Comparison of ENCODE assay signal across 10 cellular contexts in genomic region chr4:23368081-23368697, GRCh38.
DNase-seq lines count a peak whose midpoint lies in the region; ATAC-seq and TF ChIP-seq lines count a peak whose summit lies in the region.
"Had no signal": no experiment of that assay in that cellular context is flagged by ENCODE, and none has a peak within 500 bp of the region (broad histone marks: within the 10 kb centered on the region; RNA-seq: fewer than 3 reads in every experiment).

No MANE protein-coding gene starts in this region.

- H3K9me3 ChIP-seq in DOHH2 (ENCODE audit: control insufficient read depth, insufficient read depth, low read length) (no peaks in the 10 kb centered on the region), Loucy (ENCODE audit: insufficient read depth, low read depth, low read length) (no peaks in the 10 kb centered on the region)

- H3K27me3 ChIP-seq in DOHH2 (ENCODE audit: control insufficient read depth, low read length), result no peaks in the 10 kb centered on the region
- no peaks in the 10 kb centered on the region for H3K27me3 ChIP-seq in Loucy (ENCODE audit: insufficient read depth, low read length, poor library complexity, severe bottlenecking)

- no peaks in the 10 kb centered on the region for H3K36me3 Mint-ChIP-seq in chondrocyte (ENCODE audit: low read depth)

- H3K79me2 ChIP-seq in DOHH2 (ENCODE audit: control insufficient read depth, low read length) (no peaks in the 10 kb centered on the region), Loucy (ENCODE audit: insufficient read depth, low read length) (no peaks in the 10 kb centered on the region)

- TF ChIP-seq CTCF in DOHH2 (IDR thresholded peaks at IDR 0.05; ENCODE audit: low read depth, low read length, poor library complexity, severe bottlenecking) (peak; percentile 10), Loucy (conservative IDR thresholded peaks at IDR 0.05; ENCODE audit: low read length) (peak; percentile 54), chondrocyte (IDR thresholded peaks at IDR 0.05) (peak; percentile 62)

- H3F3A ChIP-seq in DOHH2 (ENCODE audit: control insufficient read depth, insufficient read depth), result no peaks in the 10 kb centered on the region
- H3F3A ChIP-seq in Loucy (ENCODE audit: low read depth), result no peaks in the 10 kb centered on the region

- H4K20me1 ChIP-seq in DOHH2 (ENCODE audit: control insufficient read depth, insufficient read depth, low read depth, low read length) (no peaks in the 10 kb centered on the region), Loucy (ENCODE audit: insufficient read depth, low read length, poor library complexity, severe bottlenecking) (no peaks in the 10 kb centered on the region)

- no peak for ATAC-seq in GM21528 (IDR thresholded peaks at IDR 0.05; ENCODE audit: low FRiP score, unreplicated experiment)

- no peak overlapping the region for H3K27ac Mint-ChIP-seq in chondrocyte (ENCODE audit: unreplicated experiment)
- H3K27ac Mint-ChIP-seq: activated CD4-positive, alpha-beta T cell treated with anti-CD3 and anti-CD28 coated beads, Interleukin-2, amount 10 ng/mL, durations not matched to agents 7 days and 5 days had no signal

- H3K9me3 Mint-ChIP-seq in chondrocyte (ENCODE audit: low read depth), result no peaks in the 10 kb centered on the region
- H3K9me3 Mint-ChIP-seq: activated CD4-positive, alpha-beta T cell treated with anti-CD3 and anti-CD28 coated beads, Interleukin-2, amount 10 ng/mL, durations not matched to agents 7 days and 5 days had no signal

- H3K4me3 ChIP-seq in DOHH2 (ENCODE audit: low read length) (no peak overlapping the region), Loucy (ENCODE audit: low read length, poor library complexity, severe bottlenecking) (no peak overlapping the region)

- no peaks in the 10 kb centered on the region for H3K36me3 ChIP-seq in DOHH2 (ENCODE audit: control insufficient read depth, low read length)
- H3K36me3 ChIP-seq in Loucy (ENCODE audit: insufficient read depth, low read length), result no peaks in the 10 kb centered on the region

- H3K4me1 ChIP-seq in DOHH2 (ENCODE audit: control insufficient read depth, low read length) (no peaks in the 10 kb centered on the region), Loucy (ENCODE audit: insufficient read depth, low read length, poor library complexity, severe bottlenecking) (no peaks in the 10 kb centered on the region)

- H2AFZ ChIP-seq in Loucy (ENCODE audit: low read length), result no peak overlapping the region

- no peak for DNase-seq in chondrocyte (ENCODE audit: low spot score)
- peak; percentile 26 for DNase-seq in mucosa of gallbladder (ENCODE audit: low spot score)
- no peak for DNase-seq in stimulated activated naive CD4-positive, alpha-beta T cell (lab: John Stamatoyannopoulos, UW)
- DNase-seq in HPDE6-E6E7 (ENCODE audit: extremely low spot score), result no peak
- no peak for DNase-seq in NCI-H446 (lab: John Stamatoyannopoulos, UW)
- DNase-seq: activated CD4-positive, alpha-beta T cell treated with anti-CD3 and anti-CD28 coated beads, Interleukin-2, amount 10 ng/mL, durations not matched to agents 7 days and 5 days; NCI-H1436 had no signal

- H3K4me3 Mint-ChIP-seq in chondrocyte (ENCODE audit: unreplicated experiment), result no peak overlapping the region
- H3K4me3 Mint-ChIP-seq: activated CD4-positive, alpha-beta T cell treated with anti-CD3 and anti-CD28 coated beads, Interleukin-2, amount 10 ng/mL, durations not matched to agents 7 days and 5 days had no signal

- H3K9ac ChIP-seq in Loucy (ENCODE audit: low read depth, low read length, poor library complexity, severe bottlenecking), result no peak overlapping the region

- no peaks in the 10 kb centered on the region for H3K9me2 ChIP-seq in DOHH2 (replicated peaks; ENCODE audit: control insufficient read depth, low read length)
- no peaks in the 10 kb centered on the region for H3K9me2 ChIP-seq in Loucy (replicated peaks; ENCODE audit: low read depth, low read length)

- H3K27me3 Mint-ChIP-seq in chondrocyte (ENCODE audit: low read depth), result no peaks in the 10 kb centered on the region
- H3K27me3 Mint-ChIP-seq: activated CD4-positive, alpha-beta T cell treated with anti-CD3 and anti-CD28 coated beads, Interleukin-2, amount 10 ng/mL, durations not matched to agents 7 days and 5 days had no signal

- no peak overlapping the region for H3K27ac ChIP-seq in DOHH2 (ENCODE audit: low read depth, low read length)

- no peak overlapping the region for H3K4me2 ChIP-seq in DOHH2 (ENCODE audit: low read length)
- H3K4me2 ChIP-seq in Loucy (ENCODE audit: low read depth, low read length, poor library complexity, severe bottlenecking), result no peak overlapping the region

- peaks cover 12% of the 10 kb centered on the region for H3K4me1 Mint-ChIP-seq in chondrocyte (ENCODE audit: low read depth)
- H3K4me1 Mint-ChIP-seq: activated CD4-positive, alpha-beta T cell treated with anti-CD3 and anti-CD28 coated beads, Interleukin-2, amount 10 ng/mL, durations not matched to agents 7 days and 5 days had no signal

Comparison
In these comparisons a context has a peak if more than half of its experiments do, and no peak if none do; other contexts are left out.
1. CTCF ChIP-seq: peak in every context shown above with its lines; median percentile 62 in chondrocyte; 54 in Loucy; 10 in DOHH2.